ENCODE assay signal across 17 cellular contexts in genomic region chr6:20686142-20686541, GRCh38.
DNase-seq lines count a peak whose midpoint lies in the region; ATAC-seq and TF ChIP-seq lines count a peak whose summit lies in the region.
"Had no signal": no experiment of that assay in that cellular context is flagged by ENCODE, and none has a peak within 500 bp of the region (broad histone marks: within the 10 kb centered on the region; RNA-seq: fewer than 3 reads in every experiment).

No MANE protein-coding gene starts in this region.

- H3K4me1 Mint-ChIP-seq in endothelial cell (ENCODE audit: unreplicated experiment), result peaks cover 1% of the 10 kb centered on the region

- TF ChIP-seq CTCF in endothelial cell (IDR thresholded peaks at IDR 0.05; ENCODE audit: unreplicated experiment), result no peak

- DNase-seq in DMS 273 treated with DMSO at 0.1 percent for 48 hours (lab: John Stamatoyannopoulos, UW), result peak; percentile 93
- DNase-seq in NCI-H1436 treated with DMSO at 0.1 percent for 48 hours (lab: John Stamatoyannopoulos, UW), result peak; percentile 89
- peak; percentile 99 for DNase-seq in NCI-H748 (lab: John Stamatoyannopoulos, UW; ENCODE audit: unreplicated experiment)
- peak; percentile 13 for DNase-seq in endothelial cell (ENCODE audit: low spot score)
- DNase-seq in amniotic stem cell (lab: John Stamatoyannopoulos, UW), result no peak
- DNase-seq in SIG-M5 treated with dmso at 0.1 percent for 504 hours (lab: John Stamatoyannopoulos, UW; ENCODE audit: unreplicated experiment), result no peak
- DNase-seq: activated CD4-positive, alpha-beta memory T cell treated with anti-CD3 and anti-CD28 coated beads for 36 hours; activated naive CD8-positive, alpha-beta T cell treated with anti-CD3 and anti-CD28 coated beads for 36 hours; activated T-cell treated with anti-CD3 and anti-CD28 coated beads, Interleukin-2, amount 50 U/mL, for 48 hours; CD8-positive, alpha-beta T cell; GDM1; hypothalamus; left ventricle myocardium inferior; posterior cingulate gyrus had no signal

- ATAC-seq in HG03025 (IDR thresholded peaks at IDR 0.05; ENCODE audit: low FRiP score, unreplicated experiment) (no peak), HG03354 (IDR thresholded peaks at IDR 0.05; ENCODE audit: poor library complexity, severe bottlenecking, unreplicated experiment) (no peak)
- ATAC-seq: CD8-positive, alpha-beta T cell had no signal

- no peak overlapping the region for H3K4me3 Mint-ChIP-seq in endothelial cell (ENCODE audit: unreplicated experiment)
- H3K4me3 Mint-ChIP-seq: activated CD4-positive, alpha-beta memory T cell treated with anti-CD3 and anti-CD28 coated beads for 36 hours; activated naive CD8-positive, alpha-beta T cell treated with anti-CD3 and anti-CD28 coated beads for 36 hours; CD8-positive, alpha-beta T cell; stimulated activated naive CD8-positive, alpha-beta T cell treated with anti-CD3 and anti-CD28 coated beads, Interleukin-15, Interleukin-2, amounts not matched to agents 100 ng/mL and 50 ng/mL, for 24 hours had no signal

- no peak overlapping the region for H3K27ac Mint-ChIP-seq in endothelial cell (ENCODE audit: unreplicated experiment)
- H3K27ac Mint-ChIP-seq: activated CD4-positive, alpha-beta memory T cell treated with anti-CD3 and anti-CD28 coated beads for 36 hours; activated naive CD8-positive, alpha-beta T cell treated with anti-CD3 and anti-CD28 coated beads for 36 hours; CD8-positive, alpha-beta T cell; stimulated activated naive CD8-positive, alpha-beta T cell treated with anti-CD3 and anti-CD28 coated beads, Interleukin-15, Interleukin-2, amounts not matched to agents 100 ng/mL and 50 ng/mL, for 24 hours had no signal

- no peaks in the 10 kb centered on the region for H3K27me3 Mint-ChIP-seq in endothelial cell (ENCODE audit: unreplicated experiment)
- H3K27me3 Mint-ChIP-seq: activated CD4-positive, alpha-beta memory T cell treated with anti-CD3 and anti-CD28 coated beads for 36 hours; activated naive CD8-positive, alpha-beta T cell treated with anti-CD3 and anti-CD28 coated beads for 36 hours; stimulated activated naive CD8-positive, alpha-beta T cell treated with anti-CD3 and anti-CD28 coated beads, Interleukin-15, Interleukin-2, amounts not matched to agents 100 ng/mL and 50 ng/mL, for 24 hours had no signal

- H3K9me3 Mint-ChIP-seq in endothelial cell (ENCODE audit: unreplicated experiment), result no peaks in the 10 kb centered on the region
- H3K9me3 Mint-ChIP-seq: activated CD4-positive, alpha-beta memory T cell treated with anti-CD3 and anti-CD28 coated beads for 36 hours; CD8-positive, alpha-beta T cell had no signal

- no peaks in the 10 kb centered on the region for H3K36me3 Mint-ChIP-seq in endothelial cell (ENCODE audit: low read depth, unreplicated experiment)

Comparison
In these comparisons a context has a peak if more than half of its experiments do, and no peak if none do; other contexts are left out.
1. DNase-seq: peak in DMS 273 treated with DMSO at 0.1 percent for 48 hours (single experiment), NCI-H1436 treated with DMSO at 0.1 percent for 48 hours (single experiment), NCI-H748 (single experiment) and endothelial cell (single experiment); none in amniotic stem cell (single experiment) and SIG-M5 treated with dmso at 0.1 percent for 504 hours (single experiment).